ENCODE assay signal across 9 cellular contexts in genomic region chr10:14774797-14775196, GRCh38. TPM values are rescaled to one million over a fixed set of nuclear protein-coding genes. Genes with fewer than 3 reads are reported as not detected.
DNase-seq lines count a peak whose midpoint lies in the region; ATAC-seq and TF ChIP-seq lines count a peak whose summit lies in the region.
"Had no signal": no experiment of that assay in that cellular context is flagged by ENCODE, and none has a peak within 500 bp of the region (broad histone marks: within the 10 kb centered on the region; RNA-seq: fewer than 3 reads in every experiment).

Gene FAM107B, minus strand, starts transcription at chr10:14774897. Its CDS starts 234 bp downstream, at chr10:14774663.

- no peak within 1 kb of the TSS for H3K27ac ChIP-seq in ascending aorta

- TF ChIP-seq CTCF in glutamatergic neuron (IDR thresholded peaks at IDR 0.05; ENCODE audit: partially characterized antibody, unreplicated experiment) (no peak), ascending aorta (IDR thresholded peaks at IDR 0.05) (no peak)

- no peak for DNase-seq in G401 (ENCODE audit: low spot score)
- no peak for DNase-seq in T-cell
- DNase-seq in glutamatergic neuron = no peak
- DNase-seq in renal cortical epithelial cell (ENCODE audit: low read depth) = no peak
- DNase-seq in SKM-1 (lab: John Stamatoyannopoulos, UW; ENCODE audit: unreplicated experiment) = no peak
- DNase-seq in stimulated activated naive CD4-positive, alpha-beta T cell (lab: John Stamatoyannopoulos, UW) = no peak
- DNase-seq in ascending aorta (ENCODE audit: low spot score in 2 of 2) = no peak
- DNase-seq: effector memory CD8-positive, alpha-beta T cell had no signal

- H3K27me3 ChIP-seq in ascending aorta = no peaks in the 10 kb centered on the region

- in situ Hi-C loops in G401 (cut with HindIII; ENCODE audit: low sequenced_read_pairs) = no loop called here

- ATAC-seq in T-cell (replicated peaks in 1 of 4) (no peak), GM21825 (IDR thresholded peaks at IDR 0.05; ENCODE audit: unreplicated experiment) (no peak)
- ATAC-seq: effector memory CD8-positive, alpha-beta T cell had no signal

- intact Hi-C loops in ascending aorta (cut with DNase I) = no loop called here

- no peaks in the 10 kb centered on the region for H3K36me3 Mint-ChIP-seq in T-cell
- peaks cover 10% of the 10 kb centered on the region for H3K36me3 Mint-ChIP-seq in glutamatergic neuron (ENCODE audit: unreplicated experiment)

- CTCF ChIA-PET in T-cell (lab: Charles Lee) = no interaction called here

- H3K27me3 Mint-ChIP-seq in T-cell = no peaks in the 10 kb centered on the region
- H3K27me3 Mint-ChIP-seq in glutamatergic neuron (ENCODE audit: unreplicated experiment) = no peaks in the 10 kb centered on the region

- no peaks in the 10 kb centered on the region for H3K9me3 ChIP-seq in ascending aorta

- H3K4me1 ChIP-seq in ascending aorta = peaks cover 0 to 9% of the 10 kb centered on the region in 2 donors

- H3K4me3 Mint-ChIP-seq in T-cell = no peak within 1 kb of the TSS
- no peak within 1 kb of the TSS for H3K4me3 Mint-ChIP-seq in glutamatergic neuron (ENCODE audit: unreplicated experiment)
- H3K4me3 Mint-ChIP-seq: effector memory CD8-positive, alpha-beta T cell had no signal

- H3K4me1 Mint-ChIP-seq in T-cell (peaks cover 0 to 11% (median 5%) of the 10 kb centered on the region in 3 donors), glutamatergic neuron (ENCODE audit: low read depth, unreplicated experiment) (no peaks in the 10 kb centered on the region)

- H3K27ac Mint-ChIP-seq in T-cell (no peak within 1 kb of the TSS), glutamatergic neuron (ENCODE audit: unreplicated experiment) (no peak within 1 kb of the TSS)

- POLR2A ChIA-PET in T-cell (lab: Charles Lee) = no interaction called here

- H3K9me3 Mint-ChIP-seq in T-cell (no peaks in the 10 kb centered on the region), glutamatergic neuron (ENCODE audit: unreplicated experiment) (peaks cover 5% of the 10 kb centered on the region)
- H3K9me3 Mint-ChIP-seq: effector memory CD8-positive, alpha-beta T cell had no signal

- no peaks in the 10 kb centered on the region for H3K36me3 ChIP-seq in ascending aorta

- H3K4me3 ChIP-seq in ascending aorta = no peak within 1 kb of the TSS

RNA-seq across cellular contexts. Expression of gene FAM107B, which starts in this region (rescaled TPM):
- total RNA-seq in G401 (2014; rRNA removed; shearing (Covaris generic)) = 39.1 and 44.6 TPM in 2 replicates
- total RNA-seq in T-cell = 100 to 1,000 TPM; 175 to 298 (median 214) TPM
- total RNA-seq in glutamatergic neuron (ENCODE audit: unreplicated experiment) = 88.6 TPM
- 55.2 and 127 TPM in 2 replicates for total RNA-seq in renal cortical epithelial cell
- total RNA-seq in ascending aorta = 3.7 TPM
